1 cellular context compared by ENCODE assay signal in the genomic region with DNA sequence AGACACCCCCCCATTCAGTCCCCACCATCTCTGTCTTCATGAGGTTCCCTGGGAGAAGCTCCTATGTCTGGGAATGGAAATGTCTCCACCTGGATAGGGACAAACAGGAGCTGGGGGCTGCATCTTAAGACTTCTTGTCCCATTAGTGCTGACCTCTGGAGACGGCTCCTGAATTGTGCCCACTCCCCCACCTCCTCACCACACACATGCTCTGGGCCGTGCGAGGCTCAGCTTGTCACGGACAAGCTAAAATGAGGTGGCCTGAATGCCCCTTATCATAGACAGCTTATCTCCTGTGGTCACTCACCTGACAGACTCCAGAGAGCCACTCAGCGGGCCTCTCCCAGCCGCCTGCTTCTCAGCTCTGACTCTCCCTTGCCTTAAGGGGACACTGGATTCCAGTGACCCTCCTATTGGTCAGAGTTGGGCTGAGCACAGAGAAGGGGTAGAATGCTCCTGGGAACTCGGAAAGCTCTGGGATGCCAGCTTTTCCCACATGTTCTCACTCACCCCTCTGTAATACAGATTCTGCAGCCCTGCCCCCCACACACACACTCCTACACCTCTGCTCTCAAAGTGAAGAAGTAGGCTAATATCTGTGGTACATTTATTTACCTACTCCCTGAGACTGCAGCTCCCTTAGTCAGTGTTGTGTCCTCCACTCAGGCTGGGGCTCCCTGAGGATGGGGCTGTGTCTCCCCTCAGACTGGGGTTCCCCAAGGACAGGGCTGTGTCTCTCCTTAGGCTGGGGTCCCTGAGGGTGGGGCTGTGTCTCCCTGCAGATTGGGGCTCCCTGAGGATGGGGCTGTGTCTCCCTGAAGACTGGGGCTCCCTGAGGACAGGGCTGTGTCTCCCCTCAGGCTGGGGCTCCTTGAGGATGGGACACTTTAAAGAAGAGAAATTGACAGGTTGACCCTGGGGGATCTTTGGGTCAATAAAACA.
A peak's percentile ranks its signal among the peaks of the same experiment; 100 is the strongest.
TF ChIP-seq lines count a peak whose summit lies in the region.

No MANE protein-coding gene starts in this region.

TF ChIP-seq in K562, 482 proteins besides CTCF, POLR2A, EP300 and RAD21 (continued from another document):
- TF ChIP-seq, protein P1, sequence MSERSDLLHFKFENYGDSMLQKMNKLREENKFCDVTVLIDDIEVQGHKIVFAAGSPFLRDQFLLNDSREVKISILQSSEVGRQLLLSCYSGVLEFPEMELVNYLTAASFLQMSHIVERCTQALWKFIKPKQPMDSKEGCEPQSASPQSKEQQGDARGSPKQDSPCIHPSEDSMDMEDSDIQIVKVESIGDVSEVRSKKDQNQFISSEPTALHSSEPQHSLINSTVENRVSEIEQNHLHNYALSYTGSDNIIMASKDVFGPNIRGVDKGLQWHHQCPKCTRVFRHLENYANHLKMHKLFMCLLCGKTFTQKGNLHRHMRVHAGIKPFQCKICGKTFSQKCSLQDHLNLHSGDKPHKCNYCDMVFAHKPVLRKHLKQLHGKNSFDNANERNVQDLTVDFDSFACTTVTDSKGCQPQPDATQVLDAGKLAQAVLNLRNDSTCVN (CRISPR knock-in tag; IDR thresholded peaks at IDR 0.05), result no peak
- TF ChIP-seq U2AF2 (optimal IDR thresholded peaks at IDR 0.05; ENCODE audit: low read depth, low read length), result no peak
- TF ChIP-seq GATAD2A (IDR thresholded peaks at IDR 0.05), result peak; percentile 88; the same call in 1 of the 2 replicates
- TF ChIP-seq TBL1XR1 (IDR thresholded peaks at IDR 0.05; ENCODE audit: low read length in 2 of 2), result peak in 1 of 2 experiments; percentile 79; a peak in 1 of 4 replicates
- no peak for TF ChIP-seq HLTF (IDR thresholded peaks at IDR 0.05)
- peak; percentile 32; the same call in 1 of the 2 replicates for TF ChIP-seq SMAD3 (CRISPR knock-in tag; conservative IDR thresholded peaks at IDR 0.05)
- peak; percentile 85 for TF ChIP-seq MYC (IDR thresholded peaks at IDR 0.05; ENCODE audit: low read depth, low read length)
- peak; percentile 37; the same call in 1 of the 2 replicates for TF ChIP-seq MYC (CRISPR knock-in tag; IDR thresholded peaks at IDR 0.05; ENCODE audit: borderline replicate concordance, low read depth)
- peak; percentile 94 for TF ChIP-seq DMBX1 (CRISPR knock-in tag; IDR thresholded peaks at IDR 0.05; ENCODE audit: borderline replicate concordance)
- TF ChIP-seq TCF3 (CRISPR knock-in tag; IDR thresholded peaks at IDR 0.05), result peak; percentile 53; the same call in 1 of the 2 replicates
- TF ChIP-seq CBFB (CRISPR knock-in tag; IDR thresholded peaks at IDR 0.05), result peak; percentile 83; the same call in 1 of the 2 replicates
- 0 out of 2 replicates have a peak, but pooled peaks have one; percentile 13 for TF ChIP-seq ZFP1 (CRISPR knock-in tag; IDR thresholded peaks at IDR 0.05)
- TF ChIP-seq RUNX1 (IDR thresholded peaks at IDR 0.05; ENCODE audit: low read depth), result no peak
- 0 out of 2 replicates have a peak, but pooled peaks have one; percentile 72 for TF ChIP-seq ZNF584 (CRISPR knock-in tag; IDR thresholded peaks at IDR 0.05; ENCODE audit: low read depth)
- TF ChIP-seq TRIM24 (IDR thresholded peaks at IDR 0.05), result peak in 1 of 2 experiments; percentile 21; a peak in 1 of 4 replicates
- TF ChIP-seq, protein P2, sequence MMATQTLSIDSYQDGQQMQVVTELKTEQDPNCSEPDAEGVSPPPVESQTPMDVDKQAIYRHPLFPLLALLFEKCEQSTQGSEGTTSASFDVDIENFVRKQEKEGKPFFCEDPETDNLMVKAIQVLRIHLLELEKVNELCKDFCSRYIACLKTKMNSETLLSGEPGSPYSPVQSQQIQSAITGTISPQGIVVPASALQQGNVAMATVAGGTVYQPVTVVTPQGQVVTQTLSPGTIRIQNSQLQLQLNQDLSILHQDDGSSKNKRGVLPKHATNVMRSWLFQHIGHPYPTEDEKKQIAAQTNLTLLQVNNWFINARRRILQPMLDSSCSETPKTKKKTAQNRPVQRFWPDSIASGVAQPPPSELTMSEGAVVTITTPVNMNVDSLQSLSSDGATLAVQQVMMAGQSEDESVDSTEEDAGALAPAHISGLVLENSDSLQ (IDR thresholded peaks at IDR 0.05), result peak; percentile 80
- TF ChIP-seq, protein P3, sequence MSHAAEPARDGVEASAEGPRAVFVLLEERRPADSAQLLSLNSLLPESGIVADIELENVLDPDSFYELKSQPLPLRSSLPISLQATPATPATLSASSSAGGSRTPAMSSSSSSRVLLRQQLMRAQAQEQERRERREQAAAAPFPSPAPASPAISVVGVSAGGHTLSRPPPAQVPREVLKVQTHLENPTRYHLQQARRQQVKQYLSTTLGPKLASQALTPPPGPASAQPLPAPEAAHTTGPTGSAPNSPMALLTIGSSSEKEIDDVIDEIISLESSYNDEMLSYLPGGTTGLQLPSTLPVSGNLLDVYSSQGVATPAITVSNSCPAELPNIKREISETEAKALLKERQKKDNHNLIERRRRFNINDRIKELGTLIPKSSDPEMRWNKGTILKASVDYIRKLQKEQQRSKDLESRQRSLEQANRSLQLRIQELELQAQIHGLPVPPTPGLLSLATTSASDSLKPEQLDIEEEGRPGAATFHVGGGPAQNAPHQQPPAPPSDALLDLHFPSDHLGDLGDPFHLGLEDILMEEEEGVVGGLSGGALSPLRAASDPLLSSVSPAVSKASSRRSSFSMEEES (CRISPR knock-in tag; IDR thresholded peaks at IDR 0.05), result 0 out of 2 replicates have a peak, but pooled peaks have one; percentile 15
- TF ChIP-seq, protein P4, sequence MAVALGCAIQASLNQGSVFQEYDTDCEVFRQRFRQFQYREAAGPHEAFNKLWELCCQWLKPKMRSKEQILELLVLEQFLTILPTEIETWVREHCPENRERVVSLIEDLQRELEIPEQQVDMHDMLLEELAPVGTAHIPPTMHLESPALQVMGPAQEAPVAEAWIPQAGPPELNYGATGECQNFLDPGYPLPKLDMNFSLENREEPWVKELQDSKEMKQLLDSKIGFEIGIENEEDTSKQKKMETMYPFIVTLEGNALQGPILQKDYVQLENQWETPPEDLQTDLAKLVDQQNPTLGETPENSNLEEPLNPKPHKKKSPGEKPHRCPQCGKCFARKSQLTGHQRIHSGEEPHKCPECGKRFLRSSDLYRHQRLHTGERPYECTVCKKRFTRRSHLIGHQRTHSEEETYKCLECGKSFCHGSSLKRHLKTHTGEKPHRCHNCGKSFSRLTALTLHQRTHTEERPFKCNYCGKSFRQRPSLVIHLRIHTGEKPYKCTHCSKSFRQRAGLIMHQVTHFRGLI (CRISPR knock-in tag; IDR thresholded peaks at IDR 0.05), result no peak
- 0 out of 2 replicates have a peak, but pooled peaks have one; percentile 52 for TF ChIP-seq SP1 (CRISPR knock-in tag; IDR thresholded peaks at IDR 0.05)
- TF ChIP-seq, protein P5, sequence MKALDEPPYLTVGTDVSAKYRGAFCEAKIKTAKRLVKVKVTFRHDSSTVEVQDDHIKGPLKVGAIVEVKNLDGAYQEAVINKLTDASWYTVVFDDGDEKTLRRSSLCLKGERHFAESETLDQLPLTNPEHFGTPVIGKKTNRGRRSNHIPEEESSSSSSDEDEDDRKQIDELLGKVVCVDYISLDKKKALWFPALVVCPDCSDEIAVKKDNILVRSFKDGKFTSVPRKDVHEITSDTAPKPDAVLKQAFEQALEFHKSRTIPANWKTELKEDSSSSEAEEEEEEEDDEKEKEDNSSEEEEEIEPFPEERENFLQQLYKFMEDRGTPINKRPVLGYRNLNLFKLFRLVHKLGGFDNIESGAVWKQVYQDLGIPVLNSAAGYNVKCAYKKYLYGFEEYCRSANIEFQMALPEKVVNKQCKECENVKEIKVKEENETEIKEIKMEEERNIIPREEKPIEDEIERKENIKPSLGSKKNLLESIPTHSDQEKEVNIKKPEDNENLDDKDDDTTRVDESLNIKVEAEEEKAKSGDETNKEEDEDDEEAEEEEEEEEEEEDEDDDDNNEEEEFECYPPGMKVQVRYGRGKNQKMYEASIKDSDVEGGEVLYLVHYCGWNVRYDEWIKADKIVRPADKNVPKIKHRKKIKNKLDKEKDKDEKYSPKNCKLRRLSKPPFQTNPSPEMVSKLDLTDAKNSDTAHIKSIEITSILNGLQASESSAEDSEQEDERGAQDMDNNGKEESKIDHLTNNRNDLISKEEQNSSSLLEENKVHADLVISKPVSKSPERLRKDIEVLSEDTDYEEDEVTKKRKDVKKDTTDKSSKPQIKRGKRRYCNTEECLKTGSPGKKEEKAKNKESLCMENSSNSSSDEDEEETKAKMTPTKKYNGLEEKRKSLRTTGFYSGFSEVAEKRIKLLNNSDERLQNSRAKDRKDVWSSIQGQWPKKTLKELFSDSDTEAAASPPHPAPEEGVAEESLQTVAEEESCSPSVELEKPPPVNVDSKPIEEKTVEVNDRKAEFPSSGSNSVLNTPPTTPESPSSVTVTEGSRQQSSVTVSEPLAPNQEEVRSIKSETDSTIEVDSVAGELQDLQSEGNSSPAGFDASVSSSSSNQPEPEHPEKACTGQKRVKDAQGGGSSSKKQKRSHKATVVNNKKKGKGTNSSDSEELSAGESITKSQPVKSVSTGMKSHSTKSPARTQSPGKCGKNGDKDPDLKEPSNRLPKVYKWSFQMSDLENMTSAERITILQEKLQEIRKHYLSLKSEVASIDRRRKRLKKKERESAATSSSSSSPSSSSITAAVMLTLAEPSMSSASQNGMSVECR (CRISPR knock-in tag; IDR thresholded peaks at IDR 0.05), result no peak; the same call in 1 of the 2 replicates
- TF ChIP-seq FOXA3 (CRISPR knock-in tag; conservative IDR thresholded peaks at IDR 0.05 in 1 of 2, IDR thresholded peaks at IDR 0.05 in 1 of 2), result peak in 1 of 2 experiments; percentile 17; a peak in 1 of 4 replicates
- TF ChIP-seq ZNF239 (CRISPR knock-in tag; IDR thresholded peaks at IDR 0.05), result peak; percentile 42; the same call in 1 of the 2 replicates
- TF ChIP-seq CSDE1 (IDR thresholded peaks at IDR 0.05), result no peak
- TF ChIP-seq ETV5 (CRISPR knock-in tag; IDR thresholded peaks at IDR 0.05; ENCODE audit: low read depth), result no peak
TF ChIP-seq in K562: peak in this region for 128.
